8 cellular contexts compared by ENCODE assay signal in genomic region chr5:60944904-60945759, GRCh38. TPM values are rescaled to one million over a fixed set of nuclear protein-coding genes. Genes with fewer than 3 reads are reported as not detected.
DNase-seq lines count a peak whose midpoint lies in the region; ATAC-seq and TF ChIP-seq lines count a peak whose summit lies in the region.

Gene ERCC8 (minus strand): TSS chr5:60945070. CDS start chr5:60945008, 62 bp downstream.
Gene NDUFAF2 (plus strand): TSS chr5:60945205. CDS start chr5:60945256, 51 bp downstream.

- H3K4me3 Mint-ChIP-seq in WTC11 = no peak within 1 kb of the TSS

- H3K9me3 Mint-ChIP-seq in WTC11 = peaks cover 4% of the 10 kb centered on the region; the same call in 1 of the 2 replicates

- peak; percentile 99 for ATAC-seq in HG03175 (IDR thresholded peaks at IDR 0.05; ENCODE audit: unreplicated experiment)
- peak; percentile 99 for ATAC-seq in WTC11

- DNase-seq in AG08396 (ENCODE audit: low spot score) (peak; percentile 95), NCI-H2227 treated with DMSO at 0.1 percent for 48 hours (lab: John Stamatoyannopoulos, UW) (peak; percentile 77), WTC11 (ENCODE audit: low spot score) (peak; percentile 90), iris pigment epithelial cell (ENCODE audit: low read depth) (peak; percentile 93), spleen (peak; percentile 95)
- DNase-seq in central memory CD4-positive, alpha-beta T cell = peak; percentile 86

- 0 to 4% (median 1%) methylated on average over 46 to 61 of the region's 61 CpGs for WGBS in spleen, 5 donors

- H3K4me1 Mint-ChIP-seq in WTC11 = peaks cover 11% of the 10 kb centered on the region

- H3K9me3 ChIP-seq in spleen = no peaks in the 10 kb centered on the region

- peaks cover 9% of the 10 kb centered on the region for H3K27me3 Mint-ChIP-seq in WTC11 (ENCODE audit: low read depth)

- H3K27me3 ChIP-seq in spleen (replicated peaks in 1 of 7) = no peaks in the 10 kb centered on the region

- TF ChIP-seq POLR2A in GM18951 (IDR thresholded peaks at IDR 0.05; ENCODE audit: extremely low read depth, insufficient read depth, insufficient read length) (peak; percentile 73), spleen (IDR thresholded peaks at IDR 0.05) (no peak)

- H3K27ac ChIP-seq in spleen = peak within 1 kb of the TSS; percentile 65 to 85 (median 82)

- intact Hi-C loops in spleen (cut with DNase I; ENCODE audit: low total_unique reads) = loop anchor here (10.0 kb wide), 1 partner anchor 1150 kb away; no protein-coding TSS in a partner anchor

- no peak for TF ChIP-seq CTCF in WTC11 (IDR thresholded peaks at IDR 0.05)
- peak in 1 of 11 experiments; percentile 8 for TF ChIP-seq CTCF in spleen (IDR thresholded peaks at IDR 0.05 in 8 of 11, conservative IDR thresholded peaks at IDR 0.05 in 3 of 11)

- POLR2A ChIA-PET in WTC11 (lab: Charles Lee) = interaction anchor here (1.0 to 1.7 kb wide), 4 partner anchors 101 to 386 kb away, joined by 3 to 6 read pairs (median 4); partner anchors contain the start of genes DEPDC1B and ELOVL7

- no peak within 1 kb of the TSS; the same call in 1 of the 2 replicates for H3K27ac Mint-ChIP-seq in WTC11

- H3K4me1 ChIP-seq in spleen = peaks cover 16 to 62% (median 37%) of the 10 kb centered on the region in 6 donors

- in situ Hi-C loops in GM18951 (cut with MboI; ENCODE audit: low sequenced_read_pairs, unreplicated experiment) = no loop called here

- CTCF ChIA-PET in WTC11 (lab: Charles Lee) = interaction anchor here (0.7 to 2.0 kb wide), 3 partner anchors 14 to 101 kb away, joined by 3 to 6 read pairs (median 5); partner anchors contain the start of gene ELOVL7

- H3K36me3 ChIP-seq in spleen = peaks cover 0 to 8% (median 0%) of the 10 kb centered on the region in 6 donors

- H3K4me3 ChIP-seq in spleen = peak within 1 kb of the TSS; percentile 76 to 93 (median 85)

- H3K36me3 Mint-ChIP-seq in WTC11 = peaks cover 6% of the 10 kb centered on the region; the same call in 1 of the 2 replicates

TF ChIP-seq in WTC11, 78 proteins besides CTCF, POLR2A, EP300 and RAD21 (continues in another document):
- TF ChIP-seq, protein P1, sequence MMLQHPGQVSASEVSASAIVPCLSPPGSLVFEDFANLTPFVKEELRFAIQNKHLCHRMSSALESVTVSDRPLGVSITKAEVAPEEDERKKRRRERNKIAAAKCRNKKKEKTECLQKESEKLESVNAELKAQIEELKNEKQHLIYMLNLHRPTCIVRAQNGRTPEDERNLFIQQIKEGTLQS (CRISPR knock-in tag; conservative IDR thresholded peaks at IDR 0.05) = 0 out of 2 replicates have a peak, but pooled peaks have one; percentile 16
- 0 out of 2 replicates have a peak, but pooled peaks have one; percentile 27 for TF ChIP-seq USF1 (CRISPR knock-in tag; IDR thresholded peaks at IDR 0.05)
- TF ChIP-seq JAZF1 (CRISPR knock-in tag; IDR thresholded peaks at IDR 0.05) = no peak
- TF ChIP-seq ZNF232 (CRISPR knock-in tag; IDR thresholded peaks at IDR 0.05) = 0 out of 2 replicates have a peak, but pooled peaks have one; percentile 48
- TF ChIP-seq PRRX2 (CRISPR knock-in tag; IDR thresholded peaks at IDR 0.05) = no peak
- TF ChIP-seq, protein P2, sequence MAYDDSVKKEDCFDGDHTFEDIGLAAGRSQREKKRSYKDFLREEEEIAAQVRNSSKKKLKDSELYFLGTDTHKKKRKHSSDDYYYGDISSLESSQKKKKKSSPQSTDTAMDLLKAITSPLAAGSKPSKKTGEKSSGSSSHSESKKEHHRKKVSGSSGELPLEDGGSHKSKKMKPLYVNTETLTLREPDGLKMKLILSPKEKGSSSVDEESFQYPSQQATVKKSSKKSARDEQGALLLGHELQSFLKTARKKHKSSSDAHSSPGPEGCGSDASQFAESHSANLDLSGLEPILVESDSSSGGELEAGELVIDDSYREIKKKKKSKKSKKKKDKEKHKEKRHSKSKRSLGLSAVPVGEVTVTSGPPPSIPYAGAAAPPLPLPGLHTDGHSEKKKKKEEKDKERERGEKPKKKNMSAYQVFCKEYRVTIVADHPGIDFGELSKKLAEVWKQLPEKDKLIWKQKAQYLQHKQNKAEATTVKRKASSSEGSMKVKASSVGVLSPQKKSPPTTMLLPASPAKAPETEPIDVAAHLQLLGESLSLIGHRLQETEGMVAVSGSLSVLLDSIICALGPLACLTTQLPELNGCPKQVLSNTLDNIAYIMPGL (CRISPR knock-in tag; IDR thresholded peaks at IDR 0.05) = no peak; the same call in 1 of the 2 replicates
- peak; percentile 61; the same call in 1 of the 2 replicates for TF ChIP-seq JUN (CRISPR knock-in tag; IDR thresholded peaks at IDR 0.05)
- TF ChIP-seq, protein P3, sequence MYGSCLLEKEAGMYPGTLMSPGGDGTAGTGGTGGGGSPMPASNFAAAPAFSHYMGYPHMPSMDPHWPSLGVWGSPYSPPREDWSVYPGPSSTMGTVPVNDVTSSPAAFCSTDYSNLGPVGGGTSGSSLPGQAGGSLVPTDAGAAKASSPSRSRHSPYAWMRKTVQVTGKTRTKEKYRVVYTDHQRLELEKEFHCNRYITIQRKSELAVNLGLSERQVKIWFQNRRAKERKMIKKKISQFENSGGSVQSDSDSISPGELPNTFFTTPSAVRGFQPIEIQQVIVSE (CRISPR knock-in tag; IDR thresholded peaks at IDR 0.05; ENCODE audit: borderline replicate concordance) = no peak
- no peak for TF ChIP-seq TEAD4 (CRISPR knock-in tag; IDR thresholded peaks at IDR 0.05)
- peak; percentile 58; the same call in 1 of the 2 replicates for TF ChIP-seq ZNF121 (CRISPR knock-in tag; IDR thresholded peaks at IDR 0.05)
- TF ChIP-seq GRHL2 (CRISPR knock-in tag; IDR thresholded peaks at IDR 0.05; ENCODE audit: insufficient replicate concordance, severe bottlenecking) = no peak
- no peak for TF ChIP-seq CREM (CRISPR knock-in tag; IDR thresholded peaks at IDR 0.05)
- no peak for TF ChIP-seq ZNF219 (CRISPR knock-in tag; IDR thresholded peaks at IDR 0.05; ENCODE audit: borderline replicate concordance)
- no peak for TF ChIP-seq ELF4 (CRISPR knock-in tag; IDR thresholded peaks at IDR 0.05; ENCODE audit: low read depth)
- TF ChIP-seq, protein P4, sequence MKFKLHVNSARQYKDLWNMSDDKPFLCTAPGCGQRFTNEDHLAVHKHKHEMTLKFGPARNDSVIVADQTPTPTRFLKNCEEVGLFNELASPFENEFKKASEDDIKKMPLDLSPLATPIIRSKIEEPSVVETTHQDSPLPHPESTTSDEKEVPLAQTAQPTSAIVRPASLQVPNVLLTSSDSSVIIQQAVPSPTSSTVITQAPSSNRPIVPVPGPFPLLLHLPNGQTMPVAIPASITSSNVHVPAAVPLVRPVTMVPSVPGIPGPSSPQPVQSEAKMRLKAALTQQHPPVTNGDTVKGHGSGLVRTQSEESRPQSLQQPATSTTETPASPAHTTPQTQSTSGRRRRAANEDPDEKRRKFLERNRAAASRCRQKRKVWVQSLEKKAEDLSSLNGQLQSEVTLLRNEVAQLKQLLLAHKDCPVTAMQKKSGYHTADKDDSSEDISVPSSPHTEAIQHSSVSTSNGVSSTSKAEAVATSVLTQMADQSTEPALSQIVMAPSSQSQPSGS (CRISPR knock-in tag; IDR thresholded peaks at IDR 0.05; ENCODE audit: borderline replicate concordance, low read depth) = no peak
- no peak for TF ChIP-seq FOXJ3 (CRISPR knock-in tag; IDR thresholded peaks at IDR 0.05; ENCODE audit: borderline replicate concordance)
- TF ChIP-seq ZNF281 (CRISPR knock-in tag; IDR thresholded peaks at IDR 0.05) = no peak
- peak; percentile 71 for TF ChIP-seq FOXK1 (CRISPR knock-in tag; IDR thresholded peaks at IDR 0.05)
- TF ChIP-seq NFYB (CRISPR knock-in tag; conservative IDR thresholded peaks at IDR 0.05; ENCODE audit: low read depth) = peak; percentile 88

RNA-seq across cellular contexts. Expression of gene ERCC8, which starts in this region (rescaled TPM):
- total RNA-seq in WTC11 (2021) (14.6 to 16.0 TPM (median 15.3 TPM) in 3 replicates), spleen (10 to 100 TPM in 6 of 7 donors, 1 to 10 TPM in 1; 8.6 to 18.9 (median 13.4) TPM)
- polyA plus RNA-seq in spleen = 1 to 10 TPM; 4.3 to 5.7 (median 4.7) TPM

RNA-seq across cellular contexts. Expression of gene NDUFAF2, which starts in this region (rescaled TPM):
- total RNA-seq in WTC11 (2021) = 39.1 to 45.9 TPM (median 42.0 TPM) in 3 replicates
- total RNA-seq in spleen = 10 to 100 TPM in 5 of 7 donors, 1 to 10 TPM in 2; 3.2 to 14.4 (median 12.3) TPM
- polyA plus RNA-seq in spleen = 10 to 100 TPM; 29.0 to 40.5 (median 29.6) TPM

Comparison
In these comparisons a context has a peak if more than half of its experiments do, and no peak if none do; other contexts are left out.
1. Peak in every context shown above with its lines: DNase-seq, ATAC-seq, H3K4me3 ChIP-seq and H3K27ac ChIP-seq.